8 cellular contexts compared by ENCODE assay signal in the genomic region with DNA sequence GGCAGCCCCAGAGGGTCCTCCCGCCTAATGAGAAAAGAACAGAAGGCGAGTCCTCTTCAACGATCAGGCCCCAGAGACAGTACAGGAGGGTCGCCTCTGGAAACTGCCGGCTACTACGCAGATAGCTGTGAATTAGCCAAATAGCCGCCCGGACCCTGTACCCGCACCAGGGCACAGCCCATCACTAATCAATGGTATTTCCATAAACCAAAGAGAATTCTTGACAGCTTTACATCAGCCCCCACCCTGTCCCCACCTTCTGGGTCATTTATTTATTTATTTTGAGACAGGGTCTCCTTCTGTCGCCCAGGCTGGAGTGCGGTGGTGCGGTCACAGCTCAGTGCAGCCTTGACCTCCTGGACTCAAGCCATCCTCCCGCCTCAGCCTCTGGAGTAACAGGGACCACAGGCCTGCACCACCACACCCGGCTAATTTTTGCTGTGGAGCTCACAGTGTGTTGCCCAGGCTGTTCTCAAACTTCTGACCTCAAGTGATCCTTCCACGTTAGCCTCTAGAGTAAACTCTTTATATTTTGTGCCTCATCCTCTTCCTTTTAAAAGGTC. TPM values are rescaled to one million over a fixed set of nuclear protein-coding genes. Genes with fewer than 3 reads are reported as not detected.
DNase-seq lines count a peak whose midpoint lies in the region; ATAC-seq and TF ChIP-seq lines count a peak whose summit lies in the region.

No MANE protein-coding gene starts in this region.

- H3K4me1 ChIP-seq in cardiac muscle cell (ENCODE audit: low read depth) (peaks cover 4% of the 10 kb centered on the region), mononuclear cell (ENCODE audit: insufficient read depth, low read length) (peaks cover 54% of the 10 kb centered on the region), aorta (ENCODE audit: control insufficient read depth in 1 of 2, insufficient read depth in 2 of 2, low read length in 2 of 2) (no peaks in the 10 kb centered on the region)

- POLR2A ChIA-PET in MCF 10A (lab: Yijun Ruan, JAX): interaction anchor here (0.6 to 1.4 kb wide), 7 partner anchors 16 to 374 kb away, joined by 3 to 4 read pairs (median 3); a partner anchor contains a TSS

- no peak for DNase-seq in cardiac muscle cell (ENCODE audit: low read depth in 1 of 2, low spot score in 1 of 2)
- DNase-seq in left cardiac atrium: no peak
- no peak for DNase-seq in MCF 10A (ENCODE audit: unreplicated experiment)
- DNase-seq in aorta: no peak
- no peak for DNase-seq in erythroblast (lab: John Stamatoyannopoulos, UW)
- no peak for DNase-seq in NCI-H748 (lab: John Stamatoyannopoulos, UW; ENCODE audit: unreplicated experiment)
- DNase-seq in NCI-H1930 (lab: John Stamatoyannopoulos, UW): no peak

- peak overlapping the region; percentile 75 for H3K27ac Mint-ChIP-seq in MCF 10A (ENCODE audit: low read depth, unreplicated experiment)

- TSS peak; percentile 67 for BruUV-seq in MCF 10A (replicated peaks; lab: Mats Ljungman, UMichigan)

- 68 to 70% methylated on average over 15 of the region's 15 CpGs for WGBS in aorta, 2 donors

- peak overlapping the region; percentile 72 for H3K4me3 Mint-ChIP-seq in MCF 10A (ENCODE audit: unreplicated experiment)

- H3K27ac ChIP-seq in cardiac muscle cell (peak overlapping the region; percentile 83), aorta (ENCODE audit: low read depth in 1 of 2, low read length in 2 of 2) (peak overlapping the region in 1 of 2 donors; percentile 14)

- H3K4me3 ChIP-seq in cardiac muscle cell (peak overlapping the region; percentile 48), mononuclear cell (ENCODE audit: low read length) (peak overlapping the region; percentile 66), aorta (ENCODE audit: low read length in 2 of 2) (peak overlapping the region; percentile 70 to 78)

- no peaks in the 10 kb centered on the region for H3K9me3 Mint-ChIP-seq in MCF 10A (ENCODE audit: unreplicated experiment)

- CTCF ChIA-PET in MCF 10A (lab: Yijun Ruan, JAX): no interaction called here

- no peak for ATAC-seq in left cardiac atrium
- ATAC-seq in aorta (ENCODE audit: low FRiP score): no peak

- no peaks in the 10 kb centered on the region for H3K27me3 Mint-ChIP-seq in MCF 10A (ENCODE audit: insufficient read depth, unreplicated experiment)

- H3K36me3 Mint-ChIP-seq in MCF 10A (ENCODE audit: insufficient read depth, unreplicated experiment): peaks cover 10% of the 10 kb centered on the region

- no peaks in the 10 kb centered on the region for H3K9me3 ChIP-seq in cardiac muscle cell (ENCODE audit: low read depth)
- no peaks in the 10 kb centered on the region for H3K9me3 ChIP-seq in mononuclear cell (ENCODE audit: low read depth, low read length)
- H3K9me3 ChIP-seq in aorta (ENCODE audit: control insufficient read depth, low read length): no peaks in the 10 kb centered on the region

- intact Hi-C loops in left cardiac atrium (cut with DNase I): no loop called here
- intact Hi-C loops in MCF 10A (cut with micrococcal nuclease): no loop called here
- intact Hi-C loops in aorta (cut with DNase I): loop anchor here in 1 of 2 donors (5.0 kb wide), 1 partner anchor 137 kb away; a partner anchor contains a TSS

- H3K36me3 ChIP-seq in cardiac muscle cell: no peaks in the 10 kb centered on the region
- H3K36me3 ChIP-seq in aorta (ENCODE audit: control insufficient read depth in 1 of 2, insufficient read depth in 2 of 2, low read length in 1 of 2): no peaks in the 10 kb centered on the region

- TF ChIP-seq CTCF in cardiac muscle cell (IDR thresholded peaks at IDR 0.05; ENCODE audit: low read depth, low read length): no peak
- no peak for TF ChIP-seq CTCF in MCF 10A (IDR thresholded peaks at IDR 0.05; ENCODE audit: unreplicated experiment)

- H3K27me3 ChIP-seq in cardiac muscle cell: no peaks in the 10 kb centered on the region
- no peaks in the 10 kb centered on the region for H3K27me3 ChIP-seq in mononuclear cell (ENCODE audit: insufficient read depth, low read length)
- H3K27me3 ChIP-seq in aorta (ENCODE audit: control insufficient read depth in 1 of 2, insufficient read depth in 2 of 2, low read length in 1 of 2): no peaks in the 10 kb centered on the region

- no peak for TF ChIP-seq POLR2A in erythroblast (IDR thresholded peaks at IDR 0.05; ENCODE audit: low read length)

- peaks cover 6% of the 10 kb centered on the region for H3K4me1 Mint-ChIP-seq in MCF 10A (ENCODE audit: insufficient read depth, unreplicated experiment)

RNA-seq across cellular contexts. Expression of a gene that starts 0.8 kb away (rescaled TPM):
- 50.1 and 86.2 TPM in 2 replicates for total RNA-seq in cardiac muscle cell
- polyA plus RNA-seq in cardiac muscle cell: 47.0 and 57.6 TPM in 2 replicates
- 10 to 100 TPM; 43.0 to 49.7 TPM for total RNA-seq in left cardiac atrium
- total RNA-seq in MCF 10A (2022): 60.0 and 69.5 TPM in 2 replicates
- total RNA-seq in mononuclear cell: 58.2 TPM
- 10 to 100 TPM; 44.8 to 89.1 TPM for total RNA-seq in aorta
- 10 to 100 TPM; 14.5 to 90.9 TPM for polyA plus RNA-seq in aorta

RNA-seq across cellular contexts. Expression of a gene that starts 13.1 kb away (rescaled TPM):
- total RNA-seq in cardiac muscle cell (0.30 and 0.49 TPM in 2 replicates), left cardiac atrium (under 1 TPM in 1 of 2 donors, not detected in 1; 0.21 TPM), MCF 10A (2022) (not detected in 2 replicates), mononuclear cell (not detected), aorta (under 1 TPM; 0.26 to 0.33 TPM)
- polyA plus RNA-seq in cardiac muscle cell (not detected in 2 replicates), aorta (not detected)

RNA-seq across cellular contexts. Expression of a gene that starts 17.5 kb away (rescaled TPM):
- 48.2 and 51.6 TPM in 2 replicates for total RNA-seq in cardiac muscle cell
- polyA plus RNA-seq in cardiac muscle cell: 50.7 and 58.7 TPM in 2 replicates
- total RNA-seq in left cardiac atrium: 10 to 100 TPM; 17.9 to 22.2 TPM
- total RNA-seq in MCF 10A (2022): 27.7 and 31.3 TPM in 2 replicates
- total RNA-seq in mononuclear cell: 10.2 TPM
- 10 to 100 TPM; 25.6 to 28.2 TPM for total RNA-seq in aorta
- polyA plus RNA-seq in aorta: 10 to 100 TPM in 1 of 2 donors, 1 to 10 TPM in 1; 8.8 to 52.7 TPM

RNA-seq across cellular contexts. Expression of a gene that starts 31.3 kb away (rescaled TPM):
- 0.32 and 1.5 TPM in 2 replicates for total RNA-seq in cardiac muscle cell
- 0.49 and 0.64 TPM in 2 replicates for polyA plus RNA-seq in cardiac muscle cell
- total RNA-seq in left cardiac atrium: 1 to 10 TPM in 1 of 2 donors, under 1 TPM in 1; 0.68 to 1.1 TPM
- 0.28 and 1.2 TPM in 2 replicates for total RNA-seq in MCF 10A (2022)
- total RNA-seq in mononuclear cell: 0.21 TPM
- total RNA-seq in aorta: 1 to 10 TPM; 1.8 to 2.0 TPM
- polyA plus RNA-seq in aorta: 1 to 10 TPM; 3.8 to 9.6 TPM

RNA-seq across cellular contexts. Expression of a gene that starts 44.8 kb away (rescaled TPM):
- 0.18 TPM in 1 of 2 replicates, not detected in the other for total RNA-seq in cardiac muscle cell
- not detected in 2 replicates for polyA plus RNA-seq in cardiac muscle cell
- not detected for total RNA-seq in left cardiac atrium
- total RNA-seq in MCF 10A (2022): not detected in 2 replicates
- total RNA-seq in mononuclear cell: 0.84 TPM
- total RNA-seq in aorta: not detected
- not detected for polyA plus RNA-seq in aorta
